In genomic region chr7:4208586-4208985, GRCh38 we compare ENCODE assay signal across 29 cellular contexts.
"Had no signal": no experiment of that assay in that cellular context is flagged by ENCODE, and none has a peak within 500 bp of the region (broad histone marks: within the 10 kb centered on the region; RNA-seq: fewer than 3 reads in every experiment).

No MANE protein-coding gene starts in this region.

- H3K9me3 Mint-ChIP-seq: activated B cell treated with CpG ODN at 0.5 μM for 24 hours; activated CD8-positive, alpha-beta T cell treated with anti-CD3 and anti-CD28 coated beads for 36 hours; activated naive CD4-positive, alpha-beta T cell treated with anti-CD3 and anti-CD28 coated beads for 36 hours; activated naive CD4-positive, alpha-beta T cell treated with anti-CD3 and anti-CD28 coated beads, Interleukin-2, amount 50 U/mL, for 24 hours; activated naive CD8-positive, alpha-beta T cell treated with anti-CD3 and anti-CD28 coated beads for 36 hours; activated naive CD8-positive, alpha-beta T cell treated with anti-CD3 and anti-CD28 coated beads, Interleukin-2, amount 50 U/mL, for 24 hours; activated T-cell treated with anti-CD3 and anti-CD28 coated beads, Interleukin-2, amount 50 U/mL, for 4 hours; activated T-helper 17 cell treated with anti-CD3 and anti-CD28 coated beads, Interleukin-2, amount 50 U/mL, for 72 hours; T-helper 2 cell treated with Interferon-gamma antibody and Interleukin-4, amounts not matched to agents 5 μg/mL and 100 μg/mL, for 36 hours had no signal

- H3K4me1 Mint-ChIP-seq: activated B cell treated with CpG ODN at 0.5 μM for 24 hours; activated naive CD8-positive, alpha-beta T cell treated with anti-CD3 and anti-CD28 coated beads for 36 hours; activated T-helper 17 cell treated with anti-CD3 and anti-CD28 coated beads, Interleukin-2, amount 50 U/mL, for 72 hours; T-helper 17 cell had no signal

- H3K27me3 Mint-ChIP-seq: activated B cell treated with CpG ODN at 0.5 μM for 24 hours; activated CD8-positive, alpha-beta T cell treated with anti-CD3 and anti-CD28 coated beads for 36 hours; activated naive CD4-positive, alpha-beta T cell treated with anti-CD3 and anti-CD28 coated beads, Interleukin-2, amount 50 U/mL, for 24 hours; activated naive CD8-positive, alpha-beta T cell treated with anti-CD3 and anti-CD28 coated beads for 36 hours; activated T-helper 17 cell treated with anti-CD3 and anti-CD28 coated beads, Interleukin-2, amount 50 U/mL, for 72 hours; T-helper 17 cell had no signal

- ATAC-seq: activated CD4-positive, CD25-positive, alpha-beta regulatory T cell treated with anti-CD3 and anti-CD28 coated beads, Interleukin-2, amount 50 U/mL, for 24 hours; activated CD8-positive, alpha-beta T cell treated with anti-CD3 and anti-CD28 coated beads for 36 hours; activated naive CD8-positive, alpha-beta T cell treated with anti-CD3 and anti-CD28 coated beads, Interleukin-2, amount 50 U/mL, for 24 hours; activated T-cell treated with anti-CD3 and anti-CD28 coated beads, Interleukin-2, amount 50 U/mL, for 4 hours; activated T-helper 17 cell treated with anti-CD3 and anti-CD28 coated beads, Interleukin-2, amount 50 U/mL, for 72 hours; body of pancreas; gastroesophageal sphincter; T-helper 17 cell had no signal

- H3K9me3 ChIP-seq: adrenal gland, body of pancreas, colonic mucosa, esophagus squamous epithelium, gastroesophageal sphincter had no signal

- H3K27ac Mint-ChIP-seq: activated B cell treated with CpG ODN at 0.5 μM for 24 hours; activated CD8-positive, alpha-beta T cell treated with anti-CD3 and anti-CD28 coated beads for 36 hours; activated naive CD4-positive, alpha-beta T cell treated with anti-CD3 and anti-CD28 coated beads for 36 hours; activated naive CD4-positive, alpha-beta T cell treated with anti-CD3 and anti-CD28 coated beads, Interleukin-2, amount 50 U/mL, for 24 hours; activated naive CD8-positive, alpha-beta T cell treated with anti-CD3 and anti-CD28 coated beads for 36 hours; activated naive CD8-positive, alpha-beta T cell treated with anti-CD3 and anti-CD28 coated beads, Interleukin-2, amount 50 U/mL, for 24 hours; activated T-helper 17 cell treated with anti-CD3 and anti-CD28 coated beads, Interleukin-2, amount 50 U/mL, for 72 hours; T-helper 17 cell; T-helper 2 cell treated with Interferon-gamma antibody and Interleukin-4, amounts not matched to agents 5 μg/mL and 100 μg/mL, for 36 hours had no signal

- H3K4me3 ChIP-seq: adrenal gland, body of pancreas, colonic mucosa, esophagus squamous epithelium, gastroesophageal sphincter had no signal

- H3K27me3 ChIP-seq: adrenal gland, body of pancreas, colonic mucosa, gastroesophageal sphincter had no signal

- H3K36me3 ChIP-seq: adrenal gland, colonic mucosa, esophagus squamous epithelium, WERI-Rb-1 had no signal

- H3K27ac ChIP-seq: adrenal gland, body of pancreas, colonic mucosa, epithelial cell of prostate, esophagus squamous epithelium, gastroesophageal sphincter, WERI-Rb-1 had no signal

- H3K4me3 Mint-ChIP-seq: activated B cell treated with CpG ODN at 0.5 μM for 24 hours; activated CD8-positive, alpha-beta T cell treated with anti-CD3 and anti-CD28 coated beads for 36 hours; activated naive CD4-positive, alpha-beta T cell treated with anti-CD3 and anti-CD28 coated beads for 36 hours; activated naive CD4-positive, alpha-beta T cell treated with anti-CD3 and anti-CD28 coated beads, Interleukin-2, amount 50 U/mL, for 24 hours; activated naive CD8-positive, alpha-beta T cell treated with anti-CD3 and anti-CD28 coated beads for 36 hours; activated naive CD8-positive, alpha-beta T cell treated with anti-CD3 and anti-CD28 coated beads, Interleukin-2, amount 50 U/mL, for 24 hours; activated T-cell treated with anti-CD3 and anti-CD28 coated beads, Interleukin-2, amount 50 U/mL, for 4 hours; activated T-helper 17 cell treated with anti-CD3 and anti-CD28 coated beads, Interleukin-2, amount 50 U/mL, for 72 hours; T-helper 17 cell; T-helper 2 cell treated with Interferon-gamma antibody and Interleukin-4, amounts not matched to agents 5 μg/mL and 100 μg/mL, for 36 hours had no signal

- DNase-seq: activated B cell treated with CpG ODN at 0.5 μM for 24 hours; activated CD4-positive, alpha-beta T cell treated with anti-CD3 and anti-CD28 coated beads for 48 hours; activated CD4-positive, alpha-beta T cell treated with anti-CD3 and anti-CD28 coated beads, Interleukin-2, amount 50 U/mL, for 1 hour; activated CD4-positive, alpha-beta T cell treated with anti-CD3 and anti-CD28 coated beads, Interleukin-2, amount 50 U/mL, for 48 hours; activated CD8-positive, alpha-beta memory T cell treated with anti-CD3 and anti-CD28 coated beads for 24 hours; activated CD8-positive, alpha-beta T cell treated with anti-CD3 and anti-CD28 coated beads for 36 hours; activated effector memory CD4-positive, alpha-beta T cell treated with Interleukin-2 at 50 U/mL for 16 hours; activated naive CD4-positive, alpha-beta T cell treated with anti-CD3 and anti-CD28 coated beads for 36 hours; activated naive CD8-positive, alpha-beta T cell treated with anti-CD3 and anti-CD28 coated beads for 36 hours; activated naive CD8-positive, alpha-beta T cell treated with anti-CD3 and anti-CD28 coated beads, Interleukin-2, amount 50 U/mL, for 24 hours; activated T-cell treated with anti-CD3 and anti-CD28 coated beads, Interleukin-2, amount 50 U/mL, for 4 hours; adrenal gland; amygdala; body of pancreas; caudate nucleus; colonic mucosa; effector CD8-positive, alpha-beta T cell; esophagus squamous epithelium; foreskin melanocyte; T-helper 1 cell; T-helper 17 cell; T1000; WERI-Rb-1 had no signal

- H3K4me1 ChIP-seq: adrenal gland, body of pancreas, colonic mucosa, gastroesophageal sphincter had no signal
